1 cellular context compared by ENCODE assay signal in the genomic region with DNA sequence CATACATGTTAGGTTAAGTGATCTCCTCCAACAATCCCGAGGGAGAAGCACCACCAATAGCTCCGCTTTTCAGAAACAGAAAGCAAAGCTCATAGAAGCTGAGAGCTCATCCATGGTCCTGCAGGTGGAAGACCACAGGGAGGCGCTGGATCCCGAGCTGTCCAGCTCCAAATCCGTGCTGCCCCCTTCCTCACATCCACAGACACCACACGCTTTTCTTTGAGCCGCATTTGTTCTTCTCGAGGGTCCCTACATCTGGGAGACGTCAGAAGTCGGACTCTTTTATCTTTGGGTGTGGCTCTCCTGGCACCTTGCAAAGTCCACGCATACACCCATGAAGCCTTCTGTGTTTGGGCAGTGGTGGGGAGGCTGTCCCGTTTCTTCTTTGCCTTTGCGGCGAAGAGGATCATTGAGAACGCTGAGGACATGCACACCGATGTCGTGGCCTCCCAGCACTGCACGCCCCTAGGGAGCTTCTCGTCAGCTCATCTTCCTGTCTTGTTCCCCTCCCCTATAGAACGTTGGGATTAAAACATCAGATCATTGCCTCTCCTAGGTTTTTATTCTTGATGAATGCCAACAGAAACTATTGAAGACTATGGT.
TF ChIP-seq lines count a peak whose summit lies in the region.

No MANE protein-coding gene starts in this region.

TF ChIP-seq in GM23338, 12 proteins besides CTCF, POLR2A, EP300 and RAD21 (continued from another document):
- TF ChIP-seq, protein P1, sequence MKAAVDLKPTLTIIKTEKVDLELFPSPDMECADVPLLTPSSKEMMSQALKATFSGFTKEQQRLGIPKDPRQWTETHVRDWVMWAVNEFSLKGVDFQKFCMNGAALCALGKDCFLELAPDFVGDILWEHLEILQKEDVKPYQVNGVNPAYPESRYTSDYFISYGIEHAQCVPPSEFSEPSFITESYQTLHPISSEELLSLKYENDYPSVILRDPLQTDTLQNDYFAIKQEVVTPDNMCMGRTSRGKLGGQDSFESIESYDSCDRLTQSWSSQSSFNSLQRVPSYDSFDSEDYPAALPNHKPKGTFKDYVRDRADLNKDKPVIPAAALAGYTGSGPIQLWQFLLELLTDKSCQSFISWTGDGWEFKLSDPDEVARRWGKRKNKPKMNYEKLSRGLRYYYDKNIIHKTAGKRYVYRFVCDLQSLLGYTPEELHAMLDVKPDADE (IDR thresholded peaks at IDR 0.05), result no peak
- TF ChIP-seq STAT1 (IDR thresholded peaks at IDR 0.05; ENCODE audit: unreplicated experiment) (no peak), POLR2AphosphoS5 (IDR thresholded peaks at IDR 0.05; ENCODE audit: low read depth) (no peak), JUNB (IDR thresholded peaks at IDR 0.05; ENCODE audit: unreplicated experiment) (no peak), NANOG (IDR thresholded peaks at IDR 0.05; ENCODE audit: borderline replicate concordance) (no peak)
- TF ChIP-seq, protein P2, sequence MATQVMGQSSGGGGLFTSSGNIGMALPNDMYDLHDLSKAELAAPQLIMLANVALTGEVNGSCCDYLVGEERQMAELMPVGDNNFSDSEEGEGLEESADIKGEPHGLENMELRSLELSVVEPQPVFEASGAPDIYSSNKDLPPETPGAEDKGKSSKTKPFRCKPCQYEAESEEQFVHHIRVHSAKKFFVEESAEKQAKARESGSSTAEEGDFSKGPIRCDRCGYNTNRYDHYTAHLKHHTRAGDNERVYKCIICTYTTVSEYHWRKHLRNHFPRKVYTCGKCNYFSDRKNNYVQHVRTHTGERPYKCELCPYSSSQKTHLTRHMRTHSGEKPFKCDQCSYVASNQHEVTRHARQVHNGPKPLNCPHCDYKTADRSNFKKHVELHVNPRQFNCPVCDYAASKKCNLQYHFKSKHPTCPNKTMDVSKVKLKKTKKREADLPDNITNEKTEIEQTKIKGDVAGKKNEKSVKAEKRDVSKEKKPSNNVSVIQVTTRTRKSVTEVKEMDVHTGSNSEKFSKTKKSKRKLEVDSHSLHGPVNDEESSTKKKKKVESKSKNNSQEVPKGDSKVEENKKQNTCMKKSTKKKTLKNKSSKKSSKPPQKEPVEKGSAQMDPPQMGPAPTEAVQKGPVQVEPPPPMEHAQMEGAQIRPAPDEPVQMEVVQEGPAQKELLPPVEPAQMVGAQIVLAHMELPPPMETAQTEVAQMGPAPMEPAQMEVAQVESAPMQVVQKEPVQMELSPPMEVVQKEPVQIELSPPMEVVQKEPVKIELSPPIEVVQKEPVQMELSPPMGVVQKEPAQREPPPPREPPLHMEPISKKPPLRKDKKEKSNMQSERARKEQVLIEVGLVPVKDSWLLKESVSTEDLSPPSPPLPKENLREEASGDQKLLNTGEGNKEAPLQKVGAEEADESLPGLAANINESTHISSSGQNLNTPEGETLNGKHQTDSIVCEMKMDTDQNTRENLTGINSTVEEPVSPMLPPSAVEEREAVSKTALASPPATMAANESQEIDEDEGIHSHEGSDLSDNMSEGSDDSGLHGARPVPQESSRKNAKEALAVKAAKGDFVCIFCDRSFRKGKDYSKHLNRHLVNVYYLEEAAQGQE (IDR thresholded peaks at IDR 0.05; ENCODE audit: unreplicated experiment), result no peak
